16 cellular contexts compared by ENCODE assay signal in the genomic region with DNA sequence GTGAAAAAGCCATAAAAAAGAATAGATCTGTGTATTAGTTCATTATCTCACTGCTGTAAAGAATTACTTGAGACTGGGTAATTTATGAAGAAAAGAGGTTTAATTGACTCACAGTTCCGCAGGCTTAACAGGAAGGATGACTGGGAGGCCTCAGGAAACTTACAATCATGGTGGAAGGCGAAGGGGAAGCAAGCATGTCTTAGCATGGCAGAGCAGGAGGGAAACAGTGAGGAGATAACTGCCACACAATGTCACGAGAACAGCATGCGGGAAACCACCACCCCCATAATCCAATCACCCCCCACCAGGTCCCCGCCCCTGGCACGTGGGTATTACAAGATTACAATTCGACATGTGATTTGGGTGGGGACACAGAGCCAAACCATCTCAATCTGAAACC. TPM values are rescaled to one million over a fixed set of nuclear protein-coding genes. Genes with fewer than 3 reads are reported as not detected.
A peak's percentile ranks its signal among the peaks of the same experiment; 100 is the strongest.
DNase-seq lines count a peak whose midpoint lies in the region; ATAC-seq and TF ChIP-seq lines count a peak whose summit lies in the region.
"Had no signal": no experiment of that assay in that cellular context is flagged by ENCODE, and none has a peak within 500 bp of the region (broad histone marks: within the 10 kb centered on the region; RNA-seq: fewer than 3 reads in every experiment).

No MANE protein-coding gene starts in this region.

- H3K4me3 ChIP-seq in breast epithelium (no peak overlapping the region), RWPE2 (ENCODE audit: severe bottlenecking) (no peak overlapping the region), esophagus muscularis mucosa (no peak overlapping the region), skeletal muscle tissue (ENCODE audit: low read length in 3 of 3) (peak overlapping the region in 1 of 3 donors; percentile 59)

- H3K9me3 Mint-ChIP-seq in MCF 10A (ENCODE audit: unreplicated experiment) = no peaks in the 10 kb centered on the region
- H3K9me3 Mint-ChIP-seq: H9 had no signal

- POLR2A ChIA-PET in MCF 10A (lab: Yijun Ruan, JAX) = interaction anchor here (1.1 kb wide), 1 partner anchor 13 kb away, joined by 3 read pairs; no protein-coding TSS in a partner anchor

- H3K4me1 ChIP-seq in breast epithelium = no peaks in the 10 kb centered on the region
- H3K4me1 ChIP-seq in RWPE2 (ENCODE audit: insufficient read depth, poor library complexity, severe bottlenecking) = peaks cover 25% of the 10 kb centered on the region
- H3K4me1 ChIP-seq in esophagus muscularis mucosa = peaks cover 29 to 60% (median 53%) of the 10 kb centered on the region in 4 donors
- peaks cover 13 to 18% (median 17%) of the 10 kb centered on the region in 3 donors for H3K4me1 ChIP-seq in skeletal muscle tissue (ENCODE audit: control insufficient read depth in 3 of 3, insufficient read depth in 3 of 3, low read length in 3 of 3)

- H3K36me3 ChIP-seq in breast epithelium (no peaks in the 10 kb centered on the region), RWPE2 (ENCODE audit: low read depth) (peaks cover 17% of the 10 kb centered on the region), esophagus muscularis mucosa (peaks cover 5 to 25% (median 13%) of the 10 kb centered on the region in 4 donors), skeletal muscle tissue (ENCODE audit: control insufficient read depth in 3 of 3, insufficient read depth in 3 of 3, low read length in 3 of 3) (peaks cover 15 to 23% (median 22%) of the 10 kb centered on the region in 3 donors)

- no TSS peak for BruUV-seq in MCF 10A (replicated peaks; lab: Mats Ljungman, UMichigan)

- intact Hi-C loops in MCF 10A (cut with micrococcal nuclease) (loop anchor here (5.0 to 10.0 kb wide), 2 partner anchors 36 to 458 kb away; no protein-coding TSS in a partner anchor), breast epithelium (cut with DNase I; ENCODE audit: low total_unique reads) (no loop called here), esophagus muscularis mucosa (cut with DNase I) (loop anchor here (5.0 kb wide), 1 partner anchor 41 kb away; a partner anchor contains a TSS)

- ATAC-seq in RWPE2 (ENCODE audit: low read depth) = no peak
- ATAC-seq in GM21619 (IDR thresholded peaks at IDR 0.05; ENCODE audit: unreplicated experiment) = no peak
- ATAC-seq: PC-3 had no signal

- CTCF ChIA-PET in MCF 10A (lab: Yijun Ruan, JAX) = no interaction called here

- H3K9me3 ChIP-seq in breast epithelium = no peaks in the 10 kb centered on the region
- no peaks in the 10 kb centered on the region for H3K9me3 ChIP-seq in RWPE2 (ENCODE audit: severe bottlenecking)
- H3K9me3 ChIP-seq in esophagus muscularis mucosa = no peaks in the 10 kb centered on the region
- H3K9me3 ChIP-seq in skeletal muscle tissue (ENCODE audit: control insufficient read depth in 3 of 3, low read length in 3 of 3) = no peaks in the 10 kb centered on the region

- no peak for TF ChIP-seq EP300 in esophagus muscularis mucosa (IDR thresholded peaks at IDR 0.05)

- peak overlapping the region in 1 of 3 donors; percentile 10 for H3K9ac ChIP-seq in skeletal muscle tissue (ENCODE audit: low read depth in 1 of 3, low read length in 3 of 3)

- H3K4me1 Mint-ChIP-seq in MCF 10A (ENCODE audit: insufficient read depth, unreplicated experiment) = peaks cover 43% of the 10 kb centered on the region
- H3K4me1 Mint-ChIP-seq: H9 had no signal

- no peaks in the 10 kb centered on the region for H3K27me3 Mint-ChIP-seq in MCF 10A (ENCODE audit: insufficient read depth, unreplicated experiment)

- TF ChIP-seq CTCF in MCF 10A (IDR thresholded peaks at IDR 0.05; ENCODE audit: unreplicated experiment) (no peak), breast epithelium (IDR thresholded peaks at IDR 0.05) (no peak), RWPE2 (IDR thresholded peaks at IDR 0.05; ENCODE audit: poor library complexity, severe bottlenecking) (no peak), esophagus muscularis mucosa (IDR thresholded peaks at IDR 0.05) (no peak)

- H3K4me3 Mint-ChIP-seq in MCF 10A (ENCODE audit: unreplicated experiment) = peak overlapping the region; percentile 65
- H3K4me3 Mint-ChIP-seq: H9 had no signal

- H3K27ac ChIP-seq in breast epithelium (no peak overlapping the region), RWPE2 (ENCODE audit: poor library complexity, severe bottlenecking) (peak overlapping the region; percentile 79), esophagus muscularis mucosa (replicated peaks in 1 of 4) (peak overlapping the region; percentile 78 to 85 (median 82)), skeletal muscle tissue (ENCODE audit: low read depth, low read length) (peak overlapping the region; percentile 78)
- H3K27ac ChIP-seq: C4-2B had no signal

- peak overlapping the region; percentile 94 for H3K27ac Mint-ChIP-seq in MCF 10A (ENCODE audit: low read depth, unreplicated experiment)

- no peak for DNase-seq in MCF 10A (ENCODE audit: unreplicated experiment)
- DNase-seq in breast epithelium (ENCODE audit: low spot score in 2 of 2) = no peak
- DNase-seq in RWPE2 (ENCODE audit: low spot score) = no peak
- no peak for DNase-seq in esophagus muscularis mucosa (ENCODE audit: extremely low spot score)
- DNase-seq in kidney glomerular epithelial cell (lab: John Stamatoyannopoulos, UW) = no peak
- no peak for DNase-seq in activated T-cell treated with anti-CD3 and anti-CD28 coated beads for 4 hours
- DNase-seq: DMS153, H9, NCI-H1436 treated with DMSO at 0.1 percent for 48 hours, NCI-H2081 treated with DMSO at 0.1 percent for 48 hours, NCI-H2227 treated with DMSO at 0.1 percent for 48 hours, NCI-H526, PC-3 had no signal

- 88% methylated on average over 7 of the region's 7 CpGs for WGBS in esophagus muscularis mucosa

- TF ChIP-seq POLR2A in breast epithelium (IDR thresholded peaks at IDR 0.05) (no peak), esophagus muscularis mucosa (IDR thresholded peaks at IDR 0.05; ENCODE audit: low read depth) (no peak)

- H3K27me3 ChIP-seq in breast epithelium (no peaks in the 10 kb centered on the region), RWPE2 (ENCODE audit: insufficient read depth, poor library complexity, severe bottlenecking) (no peaks in the 10 kb centered on the region), esophagus muscularis mucosa (no peaks in the 10 kb centered on the region), skeletal muscle tissue (ENCODE audit: control insufficient read depth in 3 of 3, insufficient read depth in 3 of 3, low read length in 3 of 3) (no peaks in the 10 kb centered on the region)

- H3K36me3 Mint-ChIP-seq in MCF 10A (ENCODE audit: insufficient read depth, unreplicated experiment) = peaks cover 25% of the 10 kb centered on the region

RNA-seq across cellular contexts. Expression of a gene that starts 39.1 kb away (rescaled TPM):
- 11.3 and 16.5 TPM in 2 replicates for total RNA-seq in MCF 10A (2022)
- 10 to 100 TPM in 2 of 3 donors, 1 to 10 TPM in 1; 9.0 to 16.1 (median 13.5) TPM for total RNA-seq in breast epithelium
- total RNA-seq in esophagus muscularis mucosa = 10 to 100 TPM; 13.1 to 18.7 (median 14.8) TPM
- total RNA-seq in skeletal muscle tissue = 13.6 TPM

Comparison
In these comparisons a context has a peak if more than half of its experiments do, and no peak if none do; other contexts are left out.
1. H3K27ac ChIP-seq: peak in RWPE2 (single experiment), esophagus muscularis mucosa (4 of 4) and skeletal muscle tissue (single experiment); none in breast epithelium (0 of 2).